17 cellular contexts compared by ENCODE assay signal in the genomic region with DNA sequence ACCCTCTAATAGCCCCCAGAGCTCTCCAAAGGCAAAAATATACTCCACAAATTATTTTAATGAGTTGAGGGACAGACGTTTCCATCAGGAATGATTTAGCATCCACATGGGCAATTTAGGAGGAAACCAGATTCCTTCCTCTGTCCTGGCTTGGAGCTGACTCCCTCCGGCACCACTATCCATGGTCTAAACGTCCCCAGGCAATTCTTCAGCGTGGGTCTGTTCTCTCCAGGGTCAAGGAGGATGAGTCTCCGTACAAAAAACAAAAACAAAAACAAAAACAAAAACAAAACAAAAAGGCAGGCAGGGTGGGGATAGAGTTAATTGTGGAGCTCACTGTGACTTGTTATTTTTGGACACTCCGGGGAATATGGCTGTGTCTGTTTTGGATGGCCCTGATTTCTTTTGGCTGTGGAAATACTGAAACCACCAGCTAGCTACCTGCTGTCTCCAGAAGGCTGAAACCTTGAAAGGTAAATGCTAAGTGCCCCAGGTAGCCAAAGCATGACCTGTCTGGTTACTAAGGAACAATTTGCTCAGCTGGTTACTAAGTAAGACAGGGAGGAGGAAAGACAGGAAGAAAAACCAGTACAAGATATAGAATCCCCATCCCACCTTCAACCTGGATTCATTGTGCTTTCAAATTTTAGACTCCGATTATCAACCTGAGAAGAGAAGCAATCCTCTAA.
DNase-seq lines count a peak whose midpoint lies in the region; ATAC-seq and TF ChIP-seq lines count a peak whose summit lies in the region.
"Had no signal": no experiment of that assay in that cellular context is flagged by ENCODE, and none has a peak within 500 bp of the region (broad histone marks: within the 10 kb centered on the region; RNA-seq: fewer than 3 reads in every experiment).

No MANE protein-coding gene starts in this region.

- H3K36me3 ChIP-seq in MM.1S (replicated peaks; ENCODE audit: insufficient read depth, low read length) (no peaks in the 10 kb centered on the region), endocrine pancreas (ENCODE audit: control insufficient read depth, insufficient read depth, low read length) (no peaks in the 10 kb centered on the region)
- H3K36me3 ChIP-seq: Peyer's patch had no signal

- H3K9ac ChIP-seq in MM.1S (ENCODE audit: low read length) (no peak overlapping the region), endocrine pancreas (ENCODE audit: control insufficient read depth, insufficient read depth, low read length) (peak overlapping the region; percentile 51)

- ATAC-seq in activated CD4-positive, CD25-positive, alpha-beta regulatory T cell treated with anti-CD3 and anti-CD28 coated beads, Interleukin-2, amount 50 U/mL, for 24 hours = no peak
- no peak for ATAC-seq in HG03432 (IDR thresholded peaks at IDR 0.05; ENCODE audit: unreplicated experiment)
- ATAC-seq: CD8-positive, alpha-beta T cell; T-helper 17 cell had no signal

- H3K4me1 Mint-ChIP-seq in nephron progenitor cell = peaks cover 17% of the 10 kb centered on the region
- H3K4me1 Mint-ChIP-seq: T-helper 17 cell had no signal

- DNase-seq in MM.1S (no peak), NCI-H2081 treated with DMSO at 0.1 percent for 48 hours (lab: John Stamatoyannopoulos, UW) (peak; percentile 68), nephron progenitor cell (peak; percentile 3), NCI-H2107 (lab: John Stamatoyannopoulos, UW) (no peak)
- no peak for DNase-seq in activated CD8-positive, alpha-beta memory T cell treated with anti-CD3 and anti-CD28 coated beads for 24 hours
- DNase-seq: CD8-positive, alpha-beta T cell; IMR-90; MV-4-11; NCI-H187; NCI-H2227 treated with DMSO at 0.1 percent for 48 hours; NCI-H524 treated with DMSO at 0.1 percent for 48 hours; Peyer's patch; Right ventricle myocardium superior; T-helper 17 cell had no signal

- H3K27me3 Mint-ChIP-seq in nephron progenitor cell (ENCODE audit: low read depth, poor library complexity) = no peaks in the 10 kb centered on the region
- H3K27me3 Mint-ChIP-seq: T-helper 17 cell had no signal

- peak overlapping the region; percentile 60 for H3K27ac Mint-ChIP-seq in nephron progenitor cell
- H3K27ac Mint-ChIP-seq: CD8-positive, alpha-beta T cell; T-helper 17 cell had no signal

- H3K4me1 ChIP-seq in MM.1S (ENCODE audit: low read length) (no peaks in the 10 kb centered on the region), endocrine pancreas (ENCODE audit: control insufficient read depth, insufficient read depth, low read length) (no peaks in the 10 kb centered on the region)
- H3K4me1 ChIP-seq: Peyer's patch had no signal

- H3K9me3 Mint-ChIP-seq in nephron progenitor cell = peaks cover 23% of the 10 kb centered on the region

- H3K9me3 ChIP-seq in MM.1S (replicated peaks; ENCODE audit: insufficient read depth, low read length) = no peaks in the 10 kb centered on the region
- no peaks in the 10 kb centered on the region for H3K9me3 ChIP-seq in endocrine pancreas (ENCODE audit: control insufficient read depth, low read length)
- H3K9me3 ChIP-seq: Peyer's patch had no signal

- no peaks in the 10 kb centered on the region for H4K20me1 ChIP-seq in MM.1S (ENCODE audit: insufficient read depth, low read length)

- no peaks in the 10 kb centered on the region for H3F3A ChIP-seq in MM.1S (ENCODE audit: insufficient read depth, low read length)

- no peak overlapping the region for H3K4me2 ChIP-seq in MM.1S (ENCODE audit: low read depth, low read length)

- no peaks in the 10 kb centered on the region for H3K27me3 ChIP-seq in MM.1S (replicated peaks; ENCODE audit: insufficient read depth, low read length)
- no peaks in the 10 kb centered on the region for H3K27me3 ChIP-seq in endocrine pancreas (ENCODE audit: control insufficient read depth, insufficient read depth, low read length)
- H3K27me3 ChIP-seq: Peyer's patch had no signal

- H3K4me3 ChIP-seq in MM.1S (ENCODE audit: low read length) (no peak overlapping the region), endocrine pancreas (ENCODE audit: control insufficient read depth, insufficient read depth, low read length) (peak overlapping the region; percentile 48)
- H3K4me3 ChIP-seq: Peyer's patch had no signal

- no peak overlapping the region for H3K27ac ChIP-seq in MM.1S (ENCODE audit: low read length)
- H3K27ac ChIP-seq: Peyer's patch had no signal

- H2AFZ ChIP-seq in MM.1S (ENCODE audit: low read length) = 0 out of 2 replicates have a peak overlapping the region, but pooled peaks have one; percentile 36

- H3K4me3 Mint-ChIP-seq in nephron progenitor cell = no peak overlapping the region
- H3K4me3 Mint-ChIP-seq: CD8-positive, alpha-beta T cell; T-helper 17 cell had no signal

- H3K36me3 Mint-ChIP-seq in nephron progenitor cell (ENCODE audit: low read depth) = no peaks in the 10 kb centered on the region
- H3K36me3 Mint-ChIP-seq: CD8-positive, alpha-beta T cell had no signal

- no peaks in the 10 kb centered on the region for H3K79me2 ChIP-seq in MM.1S (ENCODE audit: low read length)

- TF ChIP-seq CTCF in MM.1S (IDR thresholded peaks at IDR 0.05; ENCODE audit: low read length) (no peak), nephron progenitor cell (IDR thresholded peaks at IDR 0.05) (no peak)

- no peaks in the 10 kb centered on the region for H3K9me2 ChIP-seq in MM.1S (replicated peaks; ENCODE audit: insufficient read depth, low read length)

Comparison
In these comparisons a context has a peak if more than half of its experiments do, and no peak if none do; other contexts are left out.
1. DNase-seq: peak in NCI-H2081 treated with DMSO at 0.1 percent for 48 hours (single experiment) and nephron progenitor cell (single experiment); none in MM.1S (single experiment), NCI-H2107 (single experiment) and activated CD8-positive, alpha-beta memory T cell treated with anti-CD3 and anti-CD28 coated beads for 24 hours (single experiment).